In the genomic region with DNA sequence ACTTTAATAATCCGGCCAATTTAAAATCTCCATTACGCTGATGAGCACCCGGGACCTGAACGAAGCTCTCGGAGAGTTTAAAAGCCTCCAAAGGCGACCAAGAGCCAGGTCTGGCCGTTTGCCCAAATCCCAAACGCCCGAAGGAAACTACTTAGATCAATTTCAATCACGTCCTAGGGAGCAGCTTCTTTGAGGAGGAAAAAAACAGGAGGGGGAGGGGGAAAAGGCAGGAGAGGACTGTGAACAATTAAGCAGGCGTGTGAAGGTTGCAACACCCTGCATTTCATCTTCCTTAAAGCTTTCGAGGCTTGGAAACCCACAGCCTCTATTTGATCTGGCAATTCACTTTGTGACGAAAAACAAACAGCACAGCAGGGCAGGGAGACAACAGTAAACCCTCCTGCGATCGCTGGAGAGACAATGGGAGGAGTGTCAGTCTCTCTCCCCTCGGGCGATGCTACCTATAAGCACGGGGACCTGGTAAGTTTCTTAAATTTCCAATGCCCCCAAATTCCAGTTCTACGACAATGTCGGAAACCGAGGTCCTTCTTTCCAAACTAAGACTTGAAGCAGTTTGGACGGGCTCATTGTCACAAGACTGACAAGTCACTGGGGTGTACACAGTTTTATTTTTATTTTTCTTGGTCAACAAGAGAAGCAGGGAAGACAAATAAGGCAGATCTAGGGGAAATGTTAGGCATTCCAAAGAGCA, we compare ENCODE assay signal across 2 cellular contexts.
TF ChIP-seq lines count a peak whose summit lies in the region.

No MANE protein-coding gene starts in this region.

TF ChIP-seq in PFSK-1, 5 proteins besides CTCF, POLR2A, EP300 and RAD21 (continued from another document):
- TF ChIP-seq, protein P1, sequence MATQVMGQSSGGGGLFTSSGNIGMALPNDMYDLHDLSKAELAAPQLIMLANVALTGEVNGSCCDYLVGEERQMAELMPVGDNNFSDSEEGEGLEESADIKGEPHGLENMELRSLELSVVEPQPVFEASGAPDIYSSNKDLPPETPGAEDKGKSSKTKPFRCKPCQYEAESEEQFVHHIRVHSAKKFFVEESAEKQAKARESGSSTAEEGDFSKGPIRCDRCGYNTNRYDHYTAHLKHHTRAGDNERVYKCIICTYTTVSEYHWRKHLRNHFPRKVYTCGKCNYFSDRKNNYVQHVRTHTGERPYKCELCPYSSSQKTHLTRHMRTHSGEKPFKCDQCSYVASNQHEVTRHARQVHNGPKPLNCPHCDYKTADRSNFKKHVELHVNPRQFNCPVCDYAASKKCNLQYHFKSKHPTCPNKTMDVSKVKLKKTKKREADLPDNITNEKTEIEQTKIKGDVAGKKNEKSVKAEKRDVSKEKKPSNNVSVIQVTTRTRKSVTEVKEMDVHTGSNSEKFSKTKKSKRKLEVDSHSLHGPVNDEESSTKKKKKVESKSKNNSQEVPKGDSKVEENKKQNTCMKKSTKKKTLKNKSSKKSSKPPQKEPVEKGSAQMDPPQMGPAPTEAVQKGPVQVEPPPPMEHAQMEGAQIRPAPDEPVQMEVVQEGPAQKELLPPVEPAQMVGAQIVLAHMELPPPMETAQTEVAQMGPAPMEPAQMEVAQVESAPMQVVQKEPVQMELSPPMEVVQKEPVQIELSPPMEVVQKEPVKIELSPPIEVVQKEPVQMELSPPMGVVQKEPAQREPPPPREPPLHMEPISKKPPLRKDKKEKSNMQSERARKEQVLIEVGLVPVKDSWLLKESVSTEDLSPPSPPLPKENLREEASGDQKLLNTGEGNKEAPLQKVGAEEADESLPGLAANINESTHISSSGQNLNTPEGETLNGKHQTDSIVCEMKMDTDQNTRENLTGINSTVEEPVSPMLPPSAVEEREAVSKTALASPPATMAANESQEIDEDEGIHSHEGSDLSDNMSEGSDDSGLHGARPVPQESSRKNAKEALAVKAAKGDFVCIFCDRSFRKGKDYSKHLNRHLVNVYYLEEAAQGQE (IDR thresholded peaks at IDR 0.05; ENCODE audit: insufficient read depth in 1 of 2, low read depth in 2 of 2, low read length in 2 of 2) = no peak; a peak in 1 of 4 replicates

TF ChIP-seq in K562, 482 proteins besides CTCF, POLR2A, EP300 and RAD21 (continued from another document and continues in another):
- TF ChIP-seq, protein P2, sequence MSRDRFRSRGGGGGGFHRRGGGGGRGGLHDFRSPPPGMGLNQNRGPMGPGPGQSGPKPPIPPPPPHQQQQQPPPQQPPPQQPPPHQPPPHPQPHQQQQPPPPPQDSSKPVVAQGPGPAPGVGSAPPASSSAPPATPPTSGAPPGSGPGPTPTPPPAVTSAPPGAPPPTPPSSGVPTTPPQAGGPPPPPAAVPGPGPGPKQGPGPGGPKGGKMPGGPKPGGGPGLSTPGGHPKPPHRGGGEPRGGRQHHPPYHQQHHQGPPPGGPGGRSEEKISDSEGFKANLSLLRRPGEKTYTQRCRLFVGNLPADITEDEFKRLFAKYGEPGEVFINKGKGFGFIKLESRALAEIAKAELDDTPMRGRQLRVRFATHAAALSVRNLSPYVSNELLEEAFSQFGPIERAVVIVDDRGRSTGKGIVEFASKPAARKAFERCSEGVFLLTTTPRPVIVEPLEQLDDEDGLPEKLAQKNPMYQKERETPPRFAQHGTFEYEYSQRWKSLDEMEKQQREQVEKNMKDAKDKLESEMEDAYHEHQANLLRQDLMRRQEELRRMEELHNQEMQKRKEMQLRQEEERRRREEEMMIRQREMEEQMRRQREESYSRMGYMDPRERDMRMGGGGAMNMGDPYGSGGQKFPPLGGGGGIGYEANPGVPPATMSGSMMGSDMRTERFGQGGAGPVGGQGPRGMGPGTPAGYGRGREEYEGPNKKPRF (IDR thresholded peaks at IDR 0.05; ENCODE audit: low read depth, low read length) = no peak
- no peak; the same call in 1 of the 2 replicates for TF ChIP-seq ZBTB40 (IDR thresholded peaks at IDR 0.05)
- no peak for TF ChIP-seq ZBTB40 (CRISPR knock-in tag; IDR thresholded peaks at IDR 0.05)
- TF ChIP-seq FOXA3 (CRISPR knock-in tag; conservative IDR thresholded peaks at IDR 0.05 in 1 of 2, IDR thresholded peaks at IDR 0.05 in 1 of 2) = no peak
- TF ChIP-seq RBM22 (IDR thresholded peaks at IDR 0.05; ENCODE audit: low read depth, low read length, poor library complexity, severe bottlenecking) = no peak
- TF ChIP-seq GTF2F1 (IDR thresholded peaks at IDR 0.05; ENCODE audit: low read depth, low read length) = no peak
- TF ChIP-seq MAFK (IDR thresholded peaks at IDR 0.05; ENCODE audit: low read length) = no peak
- TF ChIP-seq BDP1 (IDR thresholded peaks at IDR 0.05; ENCODE audit: insufficient read depth, insufficient read length) = no peak
- TF ChIP-seq CREB5 (CRISPR knock-in tag; IDR thresholded peaks at IDR 0.05) = no peak
- TF ChIP-seq KAT7 (CRISPR knock-in tag; IDR thresholded peaks at IDR 0.05; ENCODE audit: borderline replicate concordance) = peak; percentile 83
- no peak for TF ChIP-seq FOXP1 (CRISPR knock-in tag; IDR thresholded peaks at IDR 0.05)
- TF ChIP-seq, protein P3, sequence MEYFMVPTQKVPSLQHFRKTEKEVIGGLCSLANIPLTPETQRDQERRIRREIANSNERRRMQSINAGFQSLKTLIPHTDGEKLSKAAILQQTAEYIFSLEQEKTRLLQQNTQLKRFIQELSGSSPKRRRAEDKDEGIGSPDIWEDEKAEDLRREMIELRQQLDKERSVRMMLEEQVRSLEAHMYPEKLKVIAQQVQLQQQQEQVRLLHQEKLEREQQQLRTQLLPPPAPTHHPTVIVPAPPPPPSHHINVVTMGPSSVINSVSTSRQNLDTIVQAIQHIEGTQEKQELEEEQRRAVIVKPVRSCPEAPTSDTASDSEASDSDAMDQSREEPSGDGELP (CRISPR knock-in tag; IDR thresholded peaks at IDR 0.05; ENCODE audit: borderline replicate concordance) = no peak
- no peak for TF ChIP-seq BMI1 (IDR thresholded peaks at IDR 0.05; ENCODE audit: low read length)
- TF ChIP-seq TEAD2 (tag; IDR thresholded peaks at IDR 0.05) = no peak
- TF ChIP-seq, protein P4, sequence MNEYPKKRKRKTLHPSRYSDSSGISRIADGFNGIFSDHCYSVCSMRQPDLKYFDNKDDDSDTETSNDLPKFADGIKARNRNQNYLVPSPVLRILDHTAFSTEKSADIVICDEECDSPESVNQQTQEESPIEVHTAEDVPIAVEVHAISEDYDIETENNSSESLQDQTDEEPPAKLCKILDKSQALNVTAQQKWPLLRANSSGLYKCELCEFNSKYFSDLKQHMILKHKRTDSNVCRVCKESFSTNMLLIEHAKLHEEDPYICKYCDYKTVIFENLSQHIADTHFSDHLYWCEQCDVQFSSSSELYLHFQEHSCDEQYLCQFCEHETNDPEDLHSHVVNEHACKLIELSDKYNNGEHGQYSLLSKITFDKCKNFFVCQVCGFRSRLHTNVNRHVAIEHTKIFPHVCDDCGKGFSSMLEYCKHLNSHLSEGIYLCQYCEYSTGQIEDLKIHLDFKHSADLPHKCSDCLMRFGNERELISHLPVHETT (CRISPR knock-in tag; conservative IDR thresholded peaks at IDR 0.05 in 1 of 2, IDR thresholded peaks at IDR 0.05 in 1 of 2) = no peak
- TF ChIP-seq, protein P5, sequence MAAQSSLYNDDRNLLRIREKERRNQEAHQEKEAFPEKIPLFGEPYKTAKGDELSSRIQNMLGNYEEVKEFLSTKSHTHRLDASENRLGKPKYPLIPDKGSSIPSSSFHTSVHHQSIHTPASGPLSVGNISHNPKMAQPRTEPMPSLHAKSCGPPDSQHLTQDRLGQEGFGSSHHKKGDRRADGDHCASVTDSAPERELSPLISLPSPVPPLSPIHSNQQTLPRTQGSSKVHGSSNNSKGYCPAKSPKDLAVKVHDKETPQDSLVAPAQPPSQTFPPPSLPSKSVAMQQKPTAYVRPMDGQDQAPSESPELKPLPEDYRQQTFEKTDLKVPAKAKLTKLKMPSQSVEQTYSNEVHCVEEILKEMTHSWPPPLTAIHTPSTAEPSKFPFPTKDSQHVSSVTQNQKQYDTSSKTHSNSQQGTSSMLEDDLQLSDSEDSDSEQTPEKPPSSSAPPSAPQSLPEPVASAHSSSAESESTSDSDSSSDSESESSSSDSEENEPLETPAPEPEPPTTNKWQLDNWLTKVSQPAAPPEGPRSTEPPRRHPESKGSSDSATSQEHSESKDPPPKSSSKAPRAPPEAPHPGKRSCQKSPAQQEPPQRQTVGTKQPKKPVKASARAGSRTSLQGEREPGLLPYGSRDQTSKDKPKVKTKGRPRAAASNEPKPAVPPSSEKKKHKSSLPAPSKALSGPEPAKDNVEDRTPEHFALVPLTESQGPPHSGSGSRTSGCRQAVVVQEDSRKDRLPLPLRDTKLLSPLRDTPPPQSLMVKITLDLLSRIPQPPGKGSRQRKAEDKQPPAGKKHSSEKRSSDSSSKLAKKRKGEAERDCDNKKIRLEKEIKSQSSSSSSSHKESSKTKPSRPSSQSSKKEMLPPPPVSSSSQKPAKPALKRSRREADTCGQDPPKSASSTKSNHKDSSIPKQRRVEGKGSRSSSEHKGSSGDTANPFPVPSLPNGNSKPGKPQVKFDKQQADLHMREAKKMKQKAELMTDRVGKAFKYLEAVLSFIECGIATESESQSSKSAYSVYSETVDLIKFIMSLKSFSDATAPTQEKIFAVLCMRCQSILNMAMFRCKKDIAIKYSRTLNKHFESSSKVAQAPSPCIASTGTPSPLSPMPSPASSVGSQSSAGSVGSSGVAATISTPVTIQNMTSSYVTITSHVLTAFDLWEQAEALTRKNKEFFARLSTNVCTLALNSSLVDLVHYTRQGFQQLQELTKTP (IDR thresholded peaks at IDR 0.05; ENCODE audit: low read depth in 1 of 2, partially characterized antibody in 2 of 2) = peak; percentile 8 to 54
- no peak for TF ChIP-seq ZFP36 (IDR thresholded peaks at IDR 0.05; ENCODE audit: low read depth, low read length, partially characterized antibody)
- TF ChIP-seq KDM5B (IDR thresholded peaks at IDR 0.05; ENCODE audit: insufficient replicate concordance, low read depth, low read length) = peak; percentile 57
- no peak for TF ChIP-seq ZNF644 (tag; IDR thresholded peaks at IDR 0.05; ENCODE audit: low read depth)
- no peak for TF ChIP-seq KAT2B (IDR thresholded peaks at IDR 0.05; ENCODE audit: low read depth, low read length)
- TF ChIP-seq ZFX (CRISPR knock-in tag; IDR thresholded peaks at IDR 0.05) = no peak
- TF ChIP-seq ZBTB7A (IDR thresholded peaks at IDR 0.05; ENCODE audit: borderline replicate concordance, control insufficient read depth, low read depth, low read length) = no peak
- no peak for TF ChIP-seq NR3C1 (CRISPR knock-in tag; IDR thresholded peaks at IDR 0.05)
- TF ChIP-seq ZKSCAN8 (CRISPR knock-in tag; IDR thresholded peaks at IDR 0.05) = no peak
- no peak for TF ChIP-seq HMG20A (CRISPR knock-in tag; conservative IDR thresholded peaks at IDR 0.05)
- no peak for TF ChIP-seq ZNF586 (CRISPR knock-in tag; conservative IDR thresholded peaks at IDR 0.05)
- no peak for TF ChIP-seq HMG20B (CRISPR knock-in tag; IDR thresholded peaks at IDR 0.05)
- TF ChIP-seq CHCHD3 (CRISPR knock-in tag; IDR thresholded peaks at IDR 0.05) = no peak
- TF ChIP-seq NFIC (IDR thresholded peaks at IDR 0.05) = peak; percentile 69
- no peak for TF ChIP-seq GATAD2B (IDR thresholded peaks at IDR 0.05; ENCODE audit: borderline replicate concordance)
